Comparison of ENCODE assay signal across 8 cellular contexts in genomic region chr12:57112492-57113294, GRCh38. TPM values are rescaled to one million over a fixed set of nuclear protein-coding genes. Genes with fewer than 3 reads are reported as not detected.
A peak's percentile ranks its signal among the peaks of the same experiment; 100 is the strongest.
DNase-seq lines count a peak whose midpoint lies in the region; ATAC-seq, FAIRE-seq and TF ChIP-seq lines count a peak whose summit lies in the region.

No MANE protein-coding gene starts in this region.

- POLR2A ChIA-PET in activated CD4-positive, alpha-beta memory T cell treated with anti-CD3 and anti-CD28 coated beads, Interleukin-2, amount 10 ng/mL, durations not matched to agents 7 days and 5 days (lab: Charles Lee) = interaction anchor here (0.6 to 8.0 kb wide), 37 partner anchors 9 to 753 kb away, joined by 3 to 247 read pairs (median 6); partner anchors contain the start of genes LRP1, NAB2, NACA and NEMP1

- no peaks in the 10 kb centered on the region for H3K9me1 ChIP-seq in keratinocyte (ENCODE audit: control insufficient read depth, extremely low read depth, insufficient read depth, low read length)

- peak overlapping the region; percentile 99 for H3K4me2 ChIP-seq in keratinocyte (ENCODE audit: control insufficient read depth, extremely low read depth, insufficient read depth, low read depth, low read length)

- H3K27me3 Mint-ChIP-seq in activated CD4-positive, alpha-beta memory T cell treated with anti-CD3 and anti-CD28 coated beads, Interleukin-2, amount 10 ng/mL, durations not matched to agents 7 days and 5 days = peaks cover 11% of the 10 kb centered on the region

- H3K4me1 Mint-ChIP-seq in activated CD4-positive, alpha-beta memory T cell treated with anti-CD3 and anti-CD28 coated beads, Interleukin-2, amount 10 ng/mL, durations not matched to agents 7 days and 5 days = peaks cover 37% of the 10 kb centered on the region

- peaks cover 26% of the 10 kb centered on the region for H3K4me1 ChIP-seq in keratinocyte (ENCODE audit: control insufficient read depth, extremely low read depth, insufficient read depth, low read length)

- H3K27me3 ChIP-seq in keratinocyte (ENCODE audit: control insufficient read depth, extremely low read depth, insufficient read depth, low read length) = no peaks in the 10 kb centered on the region

- no peak overlapping the region for H2AFZ ChIP-seq in keratinocyte (ENCODE audit: control insufficient read depth, low read length)

- dilution Hi-C loops in keratinocyte (cut with MboI; ENCODE audit: extremely low pct_ligation_motif_present, low sequenced_read_pairs) = no loop called here

- no peaks in the 10 kb centered on the region for H3K9me3 Mint-ChIP-seq in activated CD4-positive, alpha-beta memory T cell treated with anti-CD3 and anti-CD28 coated beads, Interleukin-2, amount 10 ng/mL, durations not matched to agents 7 days and 5 days

- peak overlapping the region in 1 of 3 experiments; percentile 97 for H3K4me3 ChIP-seq in keratinocyte (ENCODE audit: control insufficient read depth in 2 of 3, extremely low read depth in 1 of 3, insufficient read depth in 2 of 3, low read depth in 1 of 3, low read length in 3 of 3)

- H3K27ac ChIP-seq in keratinocyte (ENCODE audit: control insufficient read depth, insufficient read depth, low read length) = peak overlapping the region; percentile 100
- H3K27ac ChIP-seq in substantia nigra (ENCODE audit: low read depth, low read length, poor library complexity, severe bottlenecking) = peak overlapping the region; percentile 85

- H3K9ac ChIP-seq in keratinocyte (ENCODE audit: control insufficient read depth, extremely low read depth, insufficient read depth, low read length) = peak overlapping the region; percentile 100

- H3K36me3 ChIP-seq in keratinocyte (ENCODE audit: control insufficient read depth in 2 of 2, extremely low read depth in 1 of 2, insufficient read depth in 2 of 2, low read length in 2 of 2) = peaks cover under 1 to 7% of the 10 kb centered on the region in 2 experiments

- H3K9me3 ChIP-seq in keratinocyte (ENCODE audit: control insufficient read depth, low read depth, low read length) = no peaks in the 10 kb centered on the region

- TF ChIP-seq CTCF in GM13976 (IDR thresholded peaks at IDR 0.05; ENCODE audit: borderline replicate concordance, control extremely low read depth, extremely low read depth, insufficient read depth, missing control alignments) = peak; percentile 91
- peak; percentile 82 to 89 (median 85) for TF ChIP-seq CTCF in keratinocyte (optimal IDR thresholded peaks at IDR 0.05 in 1 of 3, IDR thresholded peaks at IDR 0.05 in 1 of 3, conservative IDR thresholded peaks at IDR 0.05 in 1 of 3; ENCODE audit: extremely low read depth in 1 of 3, insufficient read depth in 2 of 3, low read length in 3 of 3)

- peak overlapping the region; percentile 92 for H3K27ac Mint-ChIP-seq in activated CD4-positive, alpha-beta memory T cell treated with anti-CD3 and anti-CD28 coated beads, Interleukin-2, amount 10 ng/mL, durations not matched to agents 7 days and 5 days

- ATAC-seq in HG02840 (IDR thresholded peaks at IDR 0.05; ENCODE audit: low FRiP score, unreplicated experiment) = peak; percentile 33

- in situ Hi-C loops in GM13976 (cut with MboI; ENCODE audit: low sequenced_read_pairs, unreplicated experiment) = loop anchor here (5.0 to 10.0 kb wide), 3 partner anchors 45 to 358 kb away; partner anchors contain the start of genes PRIM1 and ZBTB39

- CTCF ChIA-PET in activated CD4-positive, alpha-beta memory T cell treated with anti-CD3 and anti-CD28 coated beads, Interleukin-2, amount 10 ng/mL, durations not matched to agents 7 days and 5 days (lab: Charles Lee) = interaction anchor here (0.6 to 6.1 kb wide), 35 partner anchors 10 to 523 kb away, joined by 3 to 230 read pairs (median 8); partner anchors contain the start of genes LRP1, NAB2, NACA and NEMP1

- H3K36me3 Mint-ChIP-seq in activated CD4-positive, alpha-beta memory T cell treated with anti-CD3 and anti-CD28 coated beads, Interleukin-2, amount 10 ng/mL, durations not matched to agents 7 days and 5 days (ENCODE audit: low read depth) = peaks cover 8% of the 10 kb centered on the region

- H3K4me3 Mint-ChIP-seq in activated CD4-positive, alpha-beta memory T cell treated with anti-CD3 and anti-CD28 coated beads, Interleukin-2, amount 10 ng/mL, durations not matched to agents 7 days and 5 days = peak overlapping the region; percentile 92

- H4K20me1 ChIP-seq in keratinocyte (ENCODE audit: control insufficient read depth, extremely low read depth, insufficient read depth, low read length) = peaks cover 3% of the 10 kb centered on the region

- DNase-seq in GM13976 (ENCODE audit: low spot score) (no peak), keratinocyte (ENCODE audit: low read depth, low spot score) (no peak), substantia nigra (lab: John Stamatoyannopoulos, UW) (peak in 5 of 49 donors; percentile 44 to 80 (median 70)), HuH-7.5 (ENCODE audit: low spot score) (no peak), putamen (ENCODE audit: low spot score) (no peak)
- no peak for DNase-seq in activated CD4-positive, alpha-beta memory T cell treated with anti-CD3 and anti-CD28 coated beads, Interleukin-2, amount 10 ng/mL, durations not matched to agents 7 days and 5 days
- DNase-seq in NK-92 treated with Interleukin-12 subunit alpha and Interleukin-12 subunit beta, amount 100 ng/mL, for 24 hours (lab: John Stamatoyannopoulos, UW) = no peak

- peak; percentile 75 for FAIRE-seq in keratinocyte (lab: Jason Lieb, UNC)

- H3K79me2 ChIP-seq in keratinocyte (ENCODE audit: control insufficient read depth, insufficient read depth, low read length) = peaks cover 22% of the 10 kb centered on the region

RNA-seq across cellular contexts. Expression of gene STAT6, which starts 1.5 kb away (rescaled TPM):
- total RNA-seq in activated CD4-positive, alpha-beta memory T cell treated with anti-CD3 and anti-CD28 coated beads, Interleukin-2, amount 10 ng/mL, durations not matched to agents 7 days and 5 days = 100 to 1,000 TPM; 127 to 128 TPM
- polyA plus RNA-seq in keratinocyte = 113 to 141 TPM (median 116 TPM) in 3 replicates
- 29.3 TPM for polyA plus RNA-seq in keratinocyte (2011; ENCODE audit: low read depth)
- polyA plus RNA-seq in keratinocyte (2011; cell fraction: cytosol; rRNA removed) = 80.7 and 85.2 TPM in 2 replicates
- 370 and 420 TPM in 2 replicates for polyA plus RNA-seq in keratinocyte (2011; cell fraction: nucleus; rRNA removed)
- polyA plus RNA-seq in keratinocyte (2012; ENCODE audit: low replicate concordance) = 84.4 and 97.5 TPM in 2 replicates
- polyA minus RNA-seq in keratinocyte = 118 to 179 TPM (median 123 TPM) in 3 replicates
- polyA minus RNA-seq in keratinocyte (2011; cell fraction: cytosol; rRNA and poly(A)+ RNA removed) = 79.2 TPM
- polyA minus RNA-seq in keratinocyte (2011; cell fraction: nucleus; rRNA and poly(A)+ RNA removed) = 63.6 and 103 TPM in 2 replicates

RNA-seq across cellular contexts. Expression of gene LRP1, which starts 15.6 kb away (rescaled TPM):
- under 1 TPM; 0.60 to 0.86 TPM for total RNA-seq in activated CD4-positive, alpha-beta memory T cell treated with anti-CD3 and anti-CD28 coated beads, Interleukin-2, amount 10 ng/mL, durations not matched to agents 7 days and 5 days
- 4.9 to 11.3 TPM (median 9.6 TPM) in 3 replicates for polyA plus RNA-seq in keratinocyte
- polyA plus RNA-seq in keratinocyte (2011; ENCODE audit: low read depth) = 19.2 TPM
- 2.6 and 5.7 TPM in 2 replicates for polyA plus RNA-seq in keratinocyte (2011; cell fraction: cytosol; rRNA removed)
- polyA plus RNA-seq in keratinocyte (2011; cell fraction: nucleus; rRNA removed) = 62.8 and 95.2 TPM in 2 replicates
- 13.4 and 18.9 TPM in 2 replicates for polyA plus RNA-seq in keratinocyte (2012; ENCODE audit: low replicate concordance)
- 69.3 to 132 TPM (median 78.4 TPM) in 3 replicates for polyA minus RNA-seq in keratinocyte
- polyA minus RNA-seq in keratinocyte (2011; cell fraction: cytosol; rRNA and poly(A)+ RNA removed) = 33.6 TPM
- 159 and 202 TPM in 2 replicates for polyA minus RNA-seq in keratinocyte (2011; cell fraction: nucleus; rRNA and poly(A)+ RNA removed)

RNA-seq across cellular contexts. Expression of gene NAB2, which starts 23.8 kb away (rescaled TPM):
- total RNA-seq in activated CD4-positive, alpha-beta memory T cell treated with anti-CD3 and anti-CD28 coated beads, Interleukin-2, amount 10 ng/mL, durations not matched to agents 7 days and 5 days = 1 to 10 TPM; 8.7 to 9.6 TPM
- polyA plus RNA-seq in keratinocyte = 11.4 to 32.2 TPM (median 22.0 TPM) in 3 replicates
- 10.2 TPM for polyA plus RNA-seq in keratinocyte (2011; ENCODE audit: low read depth)
- 11.5 and 12.4 TPM in 2 replicates for polyA plus RNA-seq in keratinocyte (2011; cell fraction: cytosol; rRNA removed)
- polyA plus RNA-seq in keratinocyte (2011; cell fraction: nucleus; rRNA removed) = 22.0 and 23.6 TPM in 2 replicates
- 12.5 and 28.1 TPM in 2 replicates for polyA plus RNA-seq in keratinocyte (2012; ENCODE audit: low replicate concordance)
- 12.9 to 27.4 TPM (median 18.7 TPM) in 3 replicates for polyA minus RNA-seq in keratinocyte
- polyA minus RNA-seq in keratinocyte (2011; cell fraction: cytosol; rRNA and poly(A)+ RNA removed) = 23.4 TPM
- 15.6 and 16.0 TPM in 2 replicates for polyA minus RNA-seq in keratinocyte (2011; cell fraction: nucleus; rRNA and poly(A)+ RNA removed)

RNA-seq across cellular contexts. Expression of gene NEMP1, which starts 34.1 kb away (rescaled TPM):
- total RNA-seq in activated CD4-positive, alpha-beta memory T cell treated with anti-CD3 and anti-CD28 coated beads, Interleukin-2, amount 10 ng/mL, durations not matched to agents 7 days and 5 days = 10 to 100 TPM; 51.7 to 59.2 TPM
- 7.4 to 18.6 TPM (median 11.2 TPM) in 3 replicates for polyA plus RNA-seq in keratinocyte
- 1.5 TPM for polyA plus RNA-seq in keratinocyte (2011; ENCODE audit: low read depth)
- 3.0 and 5.9 TPM in 2 replicates for polyA plus RNA-seq in keratinocyte (2011; cell fraction: cytosol; rRNA removed)
- polyA plus RNA-seq in keratinocyte (2011; cell fraction: nucleus; rRNA removed) = 24.8 and 26.6 TPM in 2 replicates
- 3.7 and 5.2 TPM in 2 replicates for polyA plus RNA-seq in keratinocyte (2012; ENCODE audit: low replicate concordance)
- polyA minus RNA-seq in keratinocyte = 7.3 to 16.4 TPM (median 10.6 TPM) in 3 replicates
- polyA minus RNA-seq in keratinocyte (2011; cell fraction: cytosol; rRNA and poly(A)+ RNA removed) = 2.3 TPM
- polyA minus RNA-seq in keratinocyte (2011; cell fraction: nucleus; rRNA and poly(A)+ RNA removed) = 9.1 and 17.1 TPM in 2 replicates

RNA-seq across cellular contexts. Expression of gene LRP1-AS, which starts 34.7 kb away (rescaled TPM):
- not detected for total RNA-seq in activated CD4-positive, alpha-beta memory T cell treated with anti-CD3 and anti-CD28 coated beads, Interleukin-2, amount 10 ng/mL, durations not matched to agents 7 days and 5 days
- not detected in 3 replicates for polyA plus RNA-seq in keratinocyte
- polyA plus RNA-seq in keratinocyte (2011; ENCODE audit: low read depth) = not detected
- polyA plus RNA-seq in keratinocyte (2011; cell fraction: cytosol; rRNA removed) = not detected in 2 replicates
- polyA plus RNA-seq in keratinocyte (2011; cell fraction: nucleus; rRNA removed) = not detected in 2 replicates
- polyA plus RNA-seq in keratinocyte (2012; ENCODE audit: low replicate concordance) = not detected in 2 replicates
- polyA minus RNA-seq in keratinocyte = not detected in 3 replicates
- not detected for polyA minus RNA-seq in keratinocyte (2011; cell fraction: cytosol; rRNA and poly(A)+ RNA removed)
- not detected in 2 replicates for polyA minus RNA-seq in keratinocyte (2011; cell fraction: nucleus; rRNA and poly(A)+ RNA removed)
